8 cellular contexts compared by ENCODE assay signal in genomic region chr12:47814539-47815170, GRCh38. TPM values are rescaled to one million over a fixed set of nuclear protein-coding genes. Genes with fewer than 3 reads are reported as not detected.
DNase-seq lines count a peak whose midpoint lies in the region; ATAC-seq and TF ChIP-seq lines count a peak whose summit lies in the region.

No MANE protein-coding gene starts in this region.

- H3K4me1 ChIP-seq in BLaER1, result peaks cover 87% of the 10 kb centered on the region
- peaks cover 69 to 74% of the 10 kb centered on the region in 2 donors for H3K4me1 ChIP-seq in duodenal mucosa (ENCODE audit: control insufficient read depth in 1 of 2, insufficient read depth in 2 of 2, low read length in 2 of 2)

- no peaks in the 10 kb centered on the region for H3K27me3 ChIP-seq in BLaER1
- H3K27me3 ChIP-seq in duodenal mucosa (ENCODE audit: control insufficient read depth in 1 of 2, insufficient read depth in 2 of 2, low read length in 2 of 2), result no peaks in the 10 kb centered on the region

- no peak overlapping the region for H3K4me3 Mint-ChIP-seq in osteocyte (ENCODE audit: unreplicated experiment)

- H3K27ac Mint-ChIP-seq in osteocyte (ENCODE audit: unreplicated experiment), result peak overlapping the region; percentile 97

- H3K9me3 ChIP-seq in BLaER1 (no peaks in the 10 kb centered on the region), duodenal mucosa (ENCODE audit: control insufficient read depth in 1 of 2, low read length in 2 of 2) (no peaks in the 10 kb centered on the region)

- H3K27ac ChIP-seq in BLaER1 (peak overlapping the region; percentile 98), duodenal mucosa (ENCODE audit: low read depth, low read length) (peak overlapping the region; percentile 81)

- H3K4me2 ChIP-seq in BLaER1, result peak overlapping the region; percentile 97

- no peak for TF ChIP-seq POLR2A in NB4 (IDR thresholded peaks at IDR 0.05; ENCODE audit: extremely low read depth, insufficient read length)

- ATAC-seq in HG02610 (IDR thresholded peaks at IDR 0.05; ENCODE audit: unreplicated experiment), result no peak

- H3K4me3 ChIP-seq in BLaER1, result peak overlapping the region; percentile 65
- H3K4me3 ChIP-seq in NB4 (ENCODE audit: low read depth, low read length), result peak overlapping the region; percentile 60
- peak overlapping the region in 1 of 2 donors; percentile 16 for H3K4me3 ChIP-seq in duodenal mucosa (ENCODE audit: low read depth in 1 of 2, low read length in 2 of 2)

- H4K20me1 ChIP-seq in BLaER1, result peaks cover 42% of the 10 kb centered on the region

- peaks cover 11% of the 10 kb centered on the region; the same call in 1 of the 2 replicates for H3K36me3 ChIP-seq in BLaER1
- no peaks in the 10 kb centered on the region for H3K36me3 ChIP-seq in duodenal mucosa (ENCODE audit: control insufficient read depth in 1 of 2, insufficient read depth in 2 of 2, low read length in 2 of 2)

- no peaks in the 10 kb centered on the region for H3K9me3 Mint-ChIP-seq in osteocyte (ENCODE audit: unreplicated experiment)

- peaks cover 87% of the 10 kb centered on the region for H3K4me1 Mint-ChIP-seq in osteocyte (ENCODE audit: unreplicated experiment)

- peak overlapping the region; percentile 77 for H3K9ac ChIP-seq in BLaER1
- no peak overlapping the region for H3K9ac ChIP-seq in duodenal mucosa (ENCODE audit: low read depth in 1 of 2, low read length in 2 of 2)

- TF ChIP-seq CTCF in NB4 (IDR thresholded peaks at IDR 0.05; ENCODE audit: low read depth, low read length) (no peak), osteocyte (IDR thresholded peaks at IDR 0.05) (no peak)

- DNase-seq in NB4 (ENCODE audit: low read depth), result no peak
- no peak for DNase-seq in osteocyte (ENCODE audit: extremely low spot score, unreplicated experiment)
- no peak for DNase-seq in cerebellar cortex (ENCODE audit: low spot score)
- DNase-seq in midbrain (lab: John Stamatoyannopoulos, UW), result no peak
- DNase-seq in stimulated activated naive CD4-positive, alpha-beta T cell (lab: John Stamatoyannopoulos, UW), result no peak

- no peaks in the 10 kb centered on the region for H3K27me3 Mint-ChIP-seq in osteocyte (ENCODE audit: unreplicated experiment)

- H3K36me3 Mint-ChIP-seq in osteocyte (ENCODE audit: unreplicated experiment), result peaks cover 2% of the 10 kb centered on the region

RNA-seq across cellular contexts. Expression of gene HDAC7, which starts 5.0 kb away (rescaled TPM):
- 114 and 120 TPM in 2 replicates for total RNA-seq in osteocyte

RNA-seq across cellular contexts. Expression of gene SLC48A1, which starts 41.6 kb away (rescaled TPM):
- total RNA-seq in osteocyte, result 21.2 and 21.6 TPM in 2 replicates

RNA-seq across cellular contexts. Expression of gene RAPGEF3, which starts 56.0 kb away (rescaled TPM):
- 1.2 and 1.9 TPM in 2 replicates for total RNA-seq in osteocyte
